9 cellular contexts compared by ENCODE assay signal in genomic region chr12:31715283-31715825, GRCh38. TPM values are rescaled to one million over a fixed set of nuclear protein-coding genes. Genes with fewer than 3 reads are reported as not detected.
DNase-seq lines count a peak whose midpoint lies in the region; ATAC-seq and TF ChIP-seq lines count a peak whose summit lies in the region.
"Had no signal": no experiment of that assay in that cellular context is flagged by ENCODE, and none has a peak within 500 bp of the region (broad histone marks: within the 10 kb centered on the region; RNA-seq: fewer than 3 reads in every experiment).

No MANE protein-coding gene starts in this region.

- CTCF ChIA-PET in activated B cell treated with CpG ODN at 0.5 μM for 24 hours (lab: Charles Lee), result interaction anchor here (0.8 to 1.5 kb wide), 5 partner anchors 24 to 345 kb away, joined by 3 to 7 read pairs (median 4); no protein-coding TSS in a partner anchor

- DNase-seq in T-helper 1 cell (no peak), activated B cell treated with CpG ODN at 0.5 μM for 24 hours (no peak), NCI-H774 (lab: John Stamatoyannopoulos, UW) (no peak), NCI-H524 (lab: John Stamatoyannopoulos, UW) (no peak), foreskin melanocyte (no peak)
- DNase-seq: natural killer cell had no signal

- no peaks in the 10 kb centered on the region for H3K9me3 ChIP-seq in mucosa of rectum (ENCODE audit: control insufficient read depth in 2 of 2, low read length in 2 of 2)

- intact Hi-C loops in activated B cell treated with CpG ODN at 0.5 μM for 24 hours (cut with micrococcal nuclease), result loop anchor here (1.0 kb wide), 6 partner anchors 13 to 244 kb away; partner anchors contain the start of genes ETFBKMT and RESF1

- no peaks in the 10 kb centered on the region for H3K27me3 Mint-ChIP-seq in T-helper 1 cell treated with Interleukin-12 subunit alpha and Interleukin-12 subunit beta and Interleukin-4 antibody, amounts not matched to agents 30 μg/mL and 1 μg/mL, for 36 hours (ENCODE audit: low read depth)
- no peaks in the 10 kb centered on the region for H3K27me3 Mint-ChIP-seq in activated B cell treated with CpG ODN at 0.5 μM for 24 hours

- peaks cover 20% of the 10 kb centered on the region for H3K9me3 Mint-ChIP-seq in T-helper 1 cell treated with Interleukin-12 subunit alpha and Interleukin-12 subunit beta and Interleukin-4 antibody, amounts not matched to agents 30 μg/mL and 1 μg/mL, for 36 hours
- peaks cover 6% of the 10 kb centered on the region for H3K9me3 Mint-ChIP-seq in activated B cell treated with CpG ODN at 0.5 μM for 24 hours

- no peaks in the 10 kb centered on the region for H3K27me3 ChIP-seq in mucosa of rectum (ENCODE audit: control insufficient read depth in 2 of 2, insufficient read depth in 2 of 2, low read length in 2 of 2)

- H3K27ac ChIP-seq in mucosa of rectum (ENCODE audit: low read depth in 2 of 2, low read length in 2 of 2), result peak overlapping the region; percentile 35 to 45

- H3K9ac ChIP-seq in mucosa of rectum (ENCODE audit: low read depth in 1 of 2, low read length in 2 of 2), result no peak overlapping the region

- H3K4me1 Mint-ChIP-seq in T-helper 1 cell treated with Interleukin-12 subunit alpha and Interleukin-12 subunit beta and Interleukin-4 antibody, amounts not matched to agents 30 μg/mL and 1 μg/mL, for 36 hours (ENCODE audit: low read depth), result peaks cover 8% of the 10 kb centered on the region
- peaks cover 58% of the 10 kb centered on the region for H3K4me1 Mint-ChIP-seq in activated B cell treated with CpG ODN at 0.5 μM for 24 hours

- H3K36me3 Mint-ChIP-seq in T-helper 1 cell treated with Interleukin-12 subunit alpha and Interleukin-12 subunit beta and Interleukin-4 antibody, amounts not matched to agents 30 μg/mL and 1 μg/mL, for 36 hours (ENCODE audit: low read depth), result peaks cover 24% of the 10 kb centered on the region
- H3K36me3 Mint-ChIP-seq in activated B cell treated with CpG ODN at 0.5 μM for 24 hours (ENCODE audit: low read depth), result peaks cover 38% of the 10 kb centered on the region

- no peaks in the 10 kb centered on the region for H3K4me1 ChIP-seq in mucosa of rectum (ENCODE audit: control insufficient read depth in 2 of 2, insufficient read depth in 2 of 2, low read length in 2 of 2)

- TF ChIP-seq CTCF in activated B cell treated with CpG ODN at 0.5 μM for 24 hours (IDR thresholded peaks at IDR 0.05), result no peak

- H3K36me3 ChIP-seq in mucosa of rectum (ENCODE audit: control insufficient read depth in 2 of 2, insufficient read depth in 2 of 2, low read length in 2 of 2), result peaks cover 0 to 2% of the 10 kb centered on the region in 2 donors

- no peak overlapping the region for H3K4me3 ChIP-seq in mucosa of rectum (ENCODE audit: low read length in 2 of 2)

- ATAC-seq in HG03139 (IDR thresholded peaks at IDR 0.05; ENCODE audit: unreplicated experiment), result peak; percentile 71
- peak; percentile 93 for ATAC-seq in activated B cell treated with CpG ODN at 0.5 μM for 24 hours (ENCODE audit: low read depth)

- POLR2A ChIA-PET in activated B cell treated with CpG ODN at 0.5 μM for 24 hours (lab: Charles Lee), result interaction anchor here (0.6 to 3.4 kb wide), 39 partner anchors 9 to 572 kb away, joined by 3 to 101 read pairs (median 4); partner anchors contain the start of genes AMN1, ETFBKMT and RESF1

- H3K4me3 Mint-ChIP-seq in T-helper 1 cell treated with Interleukin-12 subunit alpha and Interleukin-12 subunit beta and Interleukin-4 antibody, amounts not matched to agents 30 μg/mL and 1 μg/mL, for 36 hours, result no peak overlapping the region
- H3K4me3 Mint-ChIP-seq in activated B cell treated with CpG ODN at 0.5 μM for 24 hours, result peak overlapping the region; percentile 32
- H3K4me3 Mint-ChIP-seq: natural killer cell had no signal

- H3K27ac Mint-ChIP-seq in T-helper 1 cell treated with Interleukin-12 subunit alpha and Interleukin-12 subunit beta and Interleukin-4 antibody, amounts not matched to agents 30 μg/mL and 1 μg/mL, for 36 hours, result peak overlapping the region; percentile 37
- H3K27ac Mint-ChIP-seq in activated B cell treated with CpG ODN at 0.5 μM for 24 hours, result peak overlapping the region; percentile 85

RNA-seq across cellular contexts. Expression of gene AMN1, which starts 13.5 kb away (rescaled TPM):
- 13.7 and 15.5 TPM in 2 replicates for total RNA-seq in activated B cell treated with CpG ODN at 0.5 μM for 24 hours

RNA-seq across cellular contexts. Expression of gene ETFBKMT, which starts 55.9 kb away (rescaled TPM):
- total RNA-seq in activated B cell treated with CpG ODN at 0.5 μM for 24 hours, result 0.91 and 2.0 TPM in 2 replicates
